40 cellular contexts compared by ENCODE assay signal in genomic region chr4:126191536-126191935, GRCh38.
"Had no signal": no experiment of that assay in that cellular context is flagged by ENCODE, and none has a peak within 500 bp of the region (broad histone marks: within the 10 kb centered on the region; RNA-seq: fewer than 3 reads in every experiment).

No MANE protein-coding gene starts in this region.

- H3K4me3 Mint-ChIP-seq: activated B cell treated with CpG ODN at 0.5 μM for 24 hours; activated CD4-positive, alpha-beta memory T cell treated with anti-CD3 and anti-CD28 coated beads for 36 hours; activated CD4-positive, alpha-beta T cell treated with anti-CD3 and anti-CD28 coated beads, Interleukin-2, amount 10 ng/mL, durations not matched to agents 24 days and 14 days; activated CD8-positive, alpha-beta T cell treated with anti-CD3 and anti-CD28 coated beads for 36 hours; activated naive CD4-positive, alpha-beta T cell treated with anti-CD3 and anti-CD28 coated beads for 36 hours; activated naive CD8-positive, alpha-beta T cell treated with anti-CD3 and anti-CD28 coated beads for 36 hours; activated T-cell treated with anti-CD3 and anti-CD28 coated beads, Interleukin-2, amount 50 U/mL, for 4 hours; activated T-cell treated with anti-CD3 and anti-CD28 coated beads, Interleukin-2, amount 50 U/mL, for 72 hours; activated T-helper 1 cell treated with anti-CD3 and anti-CD28 coated beads, Interleukin-12 subunit alpha, Interleukin-12 subunit beta, Interleukin-2, Interleukin-4 antibody, amounts not matched to agents 30 ng/mL and 10 ng/mL and 1 ng/mL, durations not matched to agents 14 hours and 24 hours and 36 hours; activated T-helper 17 cell treated with anti-CD3 and anti-CD28 coated beads, Interleukin-2, amount 50 U/mL, for 72 hours; central memory CD8-positive, alpha-beta T cell; T-helper 1 cell treated with Interleukin-12 subunit alpha and Interleukin-12 subunit beta and Interleukin-4 antibody, amounts not matched to agents 30 μg/mL and 1 μg/mL, for 36 hours; T-helper 2 cell treated with Interferon-gamma antibody and Interleukin-4, amounts not matched to agents 5 μg/mL and 100 μg/mL, for 36 hours had no signal

- H3K27me3 Mint-ChIP-seq: activated B cell treated with CpG ODN at 0.5 μM for 24 hours; activated CD4-positive, alpha-beta memory T cell treated with anti-CD3 and anti-CD28 coated beads for 36 hours; activated CD4-positive, alpha-beta T cell treated with anti-CD3 and anti-CD28 coated beads, Interleukin-2, amount 10 ng/mL, durations not matched to agents 24 days and 14 days; activated CD8-positive, alpha-beta T cell treated with anti-CD3 and anti-CD28 coated beads for 36 hours; activated naive CD8-positive, alpha-beta T cell treated with anti-CD3 and anti-CD28 coated beads for 36 hours; activated T-helper 17 cell treated with anti-CD3 and anti-CD28 coated beads, Interleukin-2, amount 50 U/mL, for 72 hours; central memory CD8-positive, alpha-beta T cell had no signal

- FAIRE-seq: astrocyte, TTC549 had no signal

- H3K4me1 Mint-ChIP-seq: activated B cell treated with CpG ODN at 0.5 μM for 24 hours; activated CD4-positive, alpha-beta T cell treated with anti-CD3 and anti-CD28 coated beads, Interleukin-2, amount 10 ng/mL, durations not matched to agents 24 days and 14 days; activated naive CD8-positive, alpha-beta T cell treated with anti-CD3 and anti-CD28 coated beads for 36 hours; activated T-helper 17 cell treated with anti-CD3 and anti-CD28 coated beads, Interleukin-2, amount 50 U/mL, for 72 hours; central memory CD8-positive, alpha-beta T cell had no signal

- H3K9me3 ChIP-seq: adrenal gland, body of pancreas, breast epithelium had no signal

- H3K4me3 ChIP-seq: adrenal gland, body of pancreas, breast epithelium, cardiac muscle cell had no signal

- H3K36me3 ChIP-seq: adrenal gland, brain microvascular endothelial cell, breast epithelium, cardiac muscle cell had no signal

- DNase-seq: activated B cell treated with CpG ODN at 0.5 μM for 24 hours; activated CD4-positive, alpha-beta memory T cell treated with anti-CD3 and anti-CD28 coated beads for 36 hours; activated CD4-positive, alpha-beta T cell treated with anti-CD3 and anti-CD28 coated beads for 4 hours; activated CD4-positive, alpha-beta T cell treated with anti-CD3 and anti-CD28 coated beads, Interleukin-2, amount 10 ng/mL, durations not matched to agents 24 days and 14 days; activated CD4-positive, alpha-beta T cell treated with anti-CD3 and anti-CD28 coated beads, Interleukin-2, amount 50 U/mL, for 1 hour; activated CD4-positive, alpha-beta T cell treated with anti-CD3 and anti-CD28 coated beads, Interleukin-2, amount 50 U/mL, for 4 hours; activated CD4-positive, CD25-positive, alpha-beta regulatory T cell treated with anti-CD3 and anti-CD28 coated beads, Interleukin-2, amount 50 U/mL, for 72 hours; activated CD8-positive, alpha-beta memory T cell treated with anti-CD3 and anti-CD28 coated beads, Interleukin-2, amount 50 U/mL, for 4 hours; activated CD8-positive, alpha-beta T cell treated with anti-CD3 and anti-CD28 coated beads for 36 hours; activated effector memory CD4-positive, alpha-beta T cell treated with anti-CD3 and anti-CD28 coated beads, Interleukin-2, amount 50 U/mL, for 16 hours; activated gamma-delta T cell treated with Interleukin-2 at 50 U/mL for 16 hours; activated naive CD4-positive, alpha-beta T cell; activated naive CD4-positive, alpha-beta T cell treated with anti-CD3 and anti-CD28 coated beads for 36 hours; activated naive CD4-positive, alpha-beta T cell treated with anti-CD3 and anti-CD28 coated beads, Interleukin-2, amount 50 U/mL, for 16 hours; activated naive CD8-positive, alpha-beta T cell treated with anti-CD3 and anti-CD28 coated beads for 36 hours; activated T-cell treated with anti-CD3 and anti-CD28 coated beads for 4 hours; activated T-cell treated with anti-CD3 and anti-CD28 coated beads, Interleukin-2, amount 50 U/mL, for 1 hour; activated T-cell treated with anti-CD3 and anti-CD28 coated beads, Interleukin-2, amount 50 U/mL, for 4 hours; activated T-cell treated with anti-CD3 and anti-CD28 coated beads, Interleukin-2, amount 50 U/mL, for 72 hours; adrenal gland; amniotic stem cell; aorta; body of pancreas; brain microvascular endothelial cell; caudate nucleus; cerebellar nuclear complex; T-helper 1 cell; T-helper 2 cell; T-helper 9 cell had no signal

- H3K27ac Mint-ChIP-seq: activated B cell treated with CpG ODN at 0.5 μM for 24 hours; activated CD4-positive, alpha-beta memory T cell treated with anti-CD3 and anti-CD28 coated beads for 36 hours; activated CD4-positive, alpha-beta T cell treated with anti-CD3 and anti-CD28 coated beads, Interleukin-2, amount 10 ng/mL, durations not matched to agents 24 days and 14 days; activated CD8-positive, alpha-beta T cell treated with anti-CD3 and anti-CD28 coated beads for 36 hours; activated naive CD4-positive, alpha-beta T cell treated with anti-CD3 and anti-CD28 coated beads for 36 hours; activated naive CD4-positive, alpha-beta T cell treated with anti-CD3 and anti-CD28 coated beads, Interleukin-2, amount 50 U/mL, for 72 hours; activated naive CD8-positive, alpha-beta T cell treated with anti-CD3 and anti-CD28 coated beads for 36 hours; activated T-cell treated with anti-CD3 and anti-CD28 coated beads, Interleukin-2, amount 50 U/mL, for 72 hours; activated T-helper 1 cell treated with anti-CD3 and anti-CD28 coated beads, Interleukin-12 subunit alpha, Interleukin-12 subunit beta, Interleukin-2, Interleukin-4 antibody, amounts not matched to agents 30 ng/mL and 10 ng/mL and 1 ng/mL, durations not matched to agents 14 hours and 24 hours and 36 hours; activated T-helper 17 cell treated with anti-CD3 and anti-CD28 coated beads, Interleukin-2, amount 50 U/mL, for 72 hours; T-helper 1 cell treated with Interleukin-12 subunit alpha and Interleukin-12 subunit beta and Interleukin-4 antibody, amounts not matched to agents 30 μg/mL and 1 μg/mL, for 36 hours; T-helper 2 cell treated with Interferon-gamma antibody and Interleukin-4, amounts not matched to agents 5 μg/mL and 100 μg/mL, for 36 hours had no signal

- H3K27ac ChIP-seq: adrenal gland, body of pancreas, brain microvascular endothelial cell, breast epithelium, cardiac muscle cell, VCaP had no signal

- H3K4me1 ChIP-seq: adrenal gland, body of pancreas, breast epithelium had no signal

- H3K27me3 ChIP-seq: adrenal gland, body of pancreas, brain microvascular endothelial cell, breast epithelium, cardiac muscle cell had no signal

- H3K36me3 Mint-ChIP-seq: activated CD4-positive, alpha-beta memory T cell treated with anti-CD3 and anti-CD28 coated beads for 36 hours; activated naive CD8-positive, alpha-beta T cell treated with anti-CD3 and anti-CD28 coated beads for 36 hours had no signal

- ATAC-seq: activated CD8-positive, alpha-beta T cell treated with anti-CD3 and anti-CD28 coated beads for 36 hours; activated naive CD4-positive, alpha-beta T cell treated with anti-CD3 and anti-CD28 coated beads, Interleukin-2, amount 50 U/mL, for 72 hours; activated T-cell treated with anti-CD3 and anti-CD28 coated beads, Interleukin-2, amount 50 U/mL, for 4 hours; activated T-cell treated with anti-CD3 and anti-CD28 coated beads, Interleukin-2, amount 50 U/mL, for 72 hours; activated T-helper 17 cell treated with anti-CD3 and anti-CD28 coated beads, Interleukin-2, amount 50 U/mL, for 72 hours; body of pancreas had no signal
